ENCODE assay signal across 9 cellular contexts in the genomic region with DNA sequence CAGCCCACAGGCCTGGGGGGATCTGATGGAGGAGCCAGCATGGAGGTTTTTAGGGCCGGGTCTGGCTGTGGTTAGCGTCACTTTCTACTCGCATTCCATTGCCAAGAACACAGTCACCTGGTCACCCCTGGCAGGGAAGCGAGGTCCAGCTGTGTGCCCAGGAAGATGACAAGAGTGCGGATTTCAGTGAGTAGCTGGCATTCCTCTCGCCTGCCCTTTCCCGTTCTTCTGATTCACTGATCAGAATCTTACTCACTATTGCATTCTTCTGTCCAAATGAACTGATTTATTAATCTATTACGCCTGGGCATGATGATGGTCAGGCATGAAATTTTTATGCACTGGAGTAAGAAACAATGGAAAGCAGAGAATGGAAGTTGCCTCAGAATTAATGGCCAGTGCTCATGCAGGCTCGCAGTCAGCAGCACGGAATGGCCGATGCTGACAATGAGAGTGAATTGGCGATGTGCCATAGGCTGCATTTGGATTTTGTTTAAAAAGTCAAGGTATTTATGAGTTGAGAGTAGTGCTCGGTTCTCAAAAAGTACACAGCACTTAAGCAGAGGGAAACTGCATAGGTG.
DNase-seq lines count a peak whose midpoint lies in the region; ATAC-seq, FAIRE-seq and TF ChIP-seq lines count a peak whose summit lies in the region.
"Had no signal": no experiment of that assay in that cellular context is flagged by ENCODE, and none has a peak within 500 bp of the region (broad histone marks: within the 10 kb centered on the region; RNA-seq: fewer than 3 reads in every experiment).

No MANE protein-coding gene starts in this region.

- H3K27ac ChIP-seq in BLaER1 (no peak overlapping the region), upper lobe of right lung (no peak overlapping the region)

- H3K27me3 Mint-ChIP-seq in brain = peaks cover 2% of the 10 kb centered on the region

- H3K4me1 Mint-ChIP-seq in brain = peaks cover 67% of the 10 kb centered on the region

- no peak for TF ChIP-seq CTCF in brain (conservative IDR thresholded peaks at IDR 0.05)
- no peak for TF ChIP-seq CTCF in upper lobe of right lung (IDR thresholded peaks at IDR 0.05)

- H3K9me3 ChIP-seq in BLaER1 (no peaks in the 10 kb centered on the region), upper lobe of right lung (no peaks in the 10 kb centered on the region)

- H3K9ac ChIP-seq in BLaER1 = no peak overlapping the region

- ATAC-seq in upper lobe of right lung = no peak
- ATAC-seq in HG02885 (IDR thresholded peaks at IDR 0.05; ENCODE audit: poor library complexity, unreplicated experiment) = no peak

- DNase-seq in HTR-8/SVneo (ENCODE audit: insufficient read length, low spot score) (peak; percentile 74), left kidney (ENCODE audit: low read depth, low spot score) (peak; percentile 29), activated gamma-delta T cell (lab: John Stamatoyannopoulos, UW) (no peak), upper lobe of right lung (no peak), DMS114 treated with DMSO at 0.1 percent for 48 hours (lab: John Stamatoyannopoulos, UW; ENCODE audit: unreplicated experiment) (no peak)
- DNase-seq: effector CD4-positive, alpha-beta T cell had no signal

- intact Hi-C loops in upper lobe of right lung (cut with DNase I) = no loop called here

- H3K4me2 ChIP-seq in BLaER1 = peak overlapping the region; percentile 8; the same call in 1 of the 2 replicates

- FAIRE-seq in HTR-8/SVneo (lab: Jason Lieb, UNC) = peak; percentile 88

- H3K4me1 ChIP-seq in BLaER1 (peaks cover 92% of the 10 kb centered on the region), upper lobe of right lung (peaks cover 9% of the 10 kb centered on the region)

- H3K27me3 ChIP-seq in BLaER1 (no peaks in the 10 kb centered on the region), upper lobe of right lung (no peaks in the 10 kb centered on the region)

- peaks cover 11% of the 10 kb centered on the region for H3K36me3 Mint-ChIP-seq in brain

- H4K20me1 ChIP-seq in BLaER1 = peaks cover 100% of the 10 kb centered on the region

- H3K36me3 ChIP-seq in BLaER1 (peaks cover 74% of the 10 kb centered on the region), upper lobe of right lung (no peaks in the 10 kb centered on the region)

- peak overlapping the region in 4 of 5 experiments; percentile 35 to 70 (median 48) for H3K27ac Mint-ChIP-seq in brain

- no peak overlapping the region for H3K4me3 ChIP-seq in BLaER1
- no peak overlapping the region for H3K4me3 ChIP-seq in upper lobe of right lung

- no peaks in the 10 kb centered on the region for H3K9me3 Mint-ChIP-seq in brain

- peak overlapping the region in 2 of 5 experiments; percentile 41 to 49 for H3K4me3 Mint-ChIP-seq in brain

Comparison
In these comparisons a context has a peak if more than half of its experiments do, and no peak if none do; other contexts are left out.
1. DNase-seq: peak in HTR-8/SVneo (single experiment) and left kidney (single experiment); none in activated gamma-delta T cell (single experiment), upper lobe of right lung (single experiment) and DMS114 treated with DMSO at 0.1 percent for 48 hours (single experiment).